16 cellular contexts compared by ENCODE assay signal in genomic region chr7:40889099-40889498, GRCh38.
DNase-seq lines count a peak whose midpoint lies in the region; ATAC-seq and TF ChIP-seq lines count a peak whose summit lies in the region.
"Had no signal": no experiment of that assay in that cellular context is flagged by ENCODE, and none has a peak within 500 bp of the region (broad histone marks: within the 10 kb centered on the region; RNA-seq: fewer than 3 reads in every experiment).

No MANE protein-coding gene starts in this region.

- peaks cover 35% of the 10 kb centered on the region for H3K9me3 ChIP-seq in left ventricle myocardium inferior (replicated peaks)
- peaks cover 12% of the 10 kb centered on the region for H3K9me3 ChIP-seq in mucosa of descending colon
- no peaks in the 10 kb centered on the region for H3K9me3 ChIP-seq in aorta (ENCODE audit: control insufficient read depth, low read length)
- H3K9me3 ChIP-seq: HAP-1 had no signal

- WGBS in aorta, 2 donors, result 6 to 10% methylated on average over 4 of the region's 4 CpGs

- DNase-seq in Right ventricle myocardium superior (no peak), left ventricle myocardium inferior (no peak), coronary artery (ENCODE audit: low spot score) (no peak), mucosa of descending colon (no peak), aorta (no peak), UCSD-AML1 (lab: John Stamatoyannopoulos, UW; ENCODE audit: unreplicated experiment) (no peak)
- DNase-seq: 8988T; AML-193; Caco-2; CD8-positive, alpha-beta memory T cell; DND-41; GDM1 had no signal

- H3K4me3 ChIP-seq in left ventricle myocardium inferior (no peak overlapping the region), coronary artery (peak overlapping the region; percentile 22), mucosa of descending colon (no peak overlapping the region), aorta (ENCODE audit: low read length in 2 of 2) (no peak overlapping the region)
- H3K4me3 ChIP-seq: BLaER1, HAP-1 had no signal

- TF ChIP-seq CTCF in left ventricle myocardium inferior (IDR thresholded peaks at IDR 0.05; ENCODE audit: borderline replicate concordance), result no peak
- TF ChIP-seq CTCF in coronary artery (IDR thresholded peaks at IDR 0.05), result no peak
- no peak for TF ChIP-seq CTCF in mucosa of descending colon (IDR thresholded peaks at IDR 0.05)

- H3K27me3 ChIP-seq in left ventricle myocardium inferior (ENCODE audit: low read depth), result no peaks in the 10 kb centered on the region
- H3K27me3 ChIP-seq in aorta (ENCODE audit: control insufficient read depth in 1 of 2, insufficient read depth in 2 of 2, low read length in 1 of 2), result no peaks in the 10 kb centered on the region
- H3K27me3 ChIP-seq: BLaER1 had no signal

- peak; percentile 22 for ATAC-seq in Right ventricle myocardium superior (ENCODE audit: poor library complexity)
- ATAC-seq in mucosa of descending colon, result peak; percentile 4
- peak; percentile 35 for ATAC-seq in aorta (ENCODE audit: low FRiP score)
- no peak for ATAC-seq in HG02623 (IDR thresholded peaks at IDR 0.05; ENCODE audit: unreplicated experiment)

- no peaks in the 10 kb centered on the region for H3K36me3 ChIP-seq in left ventricle myocardium inferior
- H3K36me3 ChIP-seq in mucosa of descending colon (ENCODE audit: low read depth), result no peaks in the 10 kb centered on the region
- H3K36me3 ChIP-seq in aorta (ENCODE audit: control insufficient read depth in 1 of 2, insufficient read depth in 2 of 2, low read length in 1 of 2), result no peaks in the 10 kb centered on the region
- H3K36me3 ChIP-seq: BLaER1, HAP-1 had no signal

- H3K4me1 ChIP-seq in left ventricle myocardium inferior, result no peaks in the 10 kb centered on the region
- peaks cover 6% of the 10 kb centered on the region for H3K4me1 ChIP-seq in mucosa of descending colon (ENCODE audit: low read depth)
- peaks cover 4% of the 10 kb centered on the region in 2 donors for H3K4me1 ChIP-seq in aorta (ENCODE audit: control insufficient read depth in 1 of 2, insufficient read depth in 2 of 2, low read length in 2 of 2)
- H3K4me1 ChIP-seq: Caco-2, HAP-1 had no signal

- intact Hi-C loops in Right ventricle myocardium superior (cut with DNase I), result no loop called here
- intact Hi-C loops in left ventricle myocardium inferior (cut with micrococcal nuclease), result no loop called here
- intact Hi-C loops in mucosa of descending colon (cut with DNase I, micrococcal nuclease), result loop anchor here in 1 of 2 donors (10.0 kb wide), 2 partner anchors 64 to 464 kb away; no protein-coding TSS in a partner anchor
- intact Hi-C loops in aorta (cut with DNase I), result no loop called here

- no peak overlapping the region for H3K27ac ChIP-seq in left ventricle myocardium inferior (replicated peaks)
- peak overlapping the region in 1 of 2 donors; percentile 11 for H3K27ac ChIP-seq in coronary artery
- peak overlapping the region in 1 of 2 donors; percentile 56 for H3K27ac ChIP-seq in aorta (ENCODE audit: low read depth in 1 of 2, low read length in 2 of 2)
- H3K27ac ChIP-seq: BLaER1, HL-60 had no signal
